In genomic region chr16:70524406-70524825, GRCh38 we compare ENCODE assay signal across 8 cellular contexts. TPM values are rescaled to one million over a fixed set of nuclear protein-coding genes. Genes with fewer than 3 reads are reported as not detected.
A peak's percentile ranks its signal among the peaks of the same experiment; 100 is the strongest.
DNase-seq lines count a peak whose midpoint lies in the region; ATAC-seq and TF ChIP-seq lines count a peak whose summit lies in the region.
"Not testable (repeated sequence)": the region's sequence is repeated elsewhere in the genome, so short reads cannot be mapped to it uniquely, and the experiment has no call there.

No MANE protein-coding gene starts in this region.

- ATAC-seq in GM18502 (IDR thresholded peaks at IDR 0.05; ENCODE audit: poor library complexity, unreplicated experiment) (peak; percentile 15), left lung (peak; percentile 20), sciatic nerve (peak; percentile 26)

- H3K9me2 ChIP-seq in Karpas-422 (replicated peaks; ENCODE audit: insufficient read depth, low read length) = not testable (repeated sequence)

- not testable (repeated sequence) for TF ChIP-seq POLR2A in vagina (IDR thresholded peaks at IDR 0.05)

- DNase-seq in Karpas-422 (peak; percentile 81), T-helper 9 cell (peak; percentile 19)
- peak; percentile 29 for DNase-seq in activated naive CD8-positive, alpha-beta T cell treated with anti-CD3 and anti-CD28 coated beads for 36 hours
- not testable (repeated sequence) for DNase-seq in epithelial cell of proximal tubule (ENCODE audit: low read depth); left lung; sciatic nerve (ENCODE audit: low spot score); vagina (ENCODE audit: extremely low spot score in 2 of 2)

- not testable (repeated sequence) for H3K9me3 Mint-ChIP-seq in activated naive CD8-positive, alpha-beta T cell treated with anti-CD3 and anti-CD28 coated beads for 36 hours

- intact Hi-C loops in left lung (cut with DNase I) = not testable (repeated sequence)
- intact Hi-C loops in sciatic nerve (cut with DNase I) (loop anchor here (10.0 kb wide), 2 partner anchors 50 to 240 kb away; no protein-coding TSS in a partner anchor), vagina (cut with DNase I) (loop anchor here (10.0 kb wide), 2 partner anchors 130 to 230 kb away; no protein-coding TSS in a partner anchor)

- peaks cover 83% of the 10 kb centered on the region for H3K79me2 ChIP-seq in Karpas-422 (ENCODE audit: low read length)

- peaks cover 34% of the 10 kb centered on the region for H3K36me3 ChIP-seq in Karpas-422 (ENCODE audit: insufficient read depth, low read length)
- H3K36me3 ChIP-seq in left lung = peaks cover 0 to 35% of the 10 kb centered on the region in 2 donors
- peaks cover 0 to 19% of the 10 kb centered on the region in 2 donors for H3K36me3 ChIP-seq in vagina

- TF ChIP-seq CTCF in epithelial cell of proximal tubule (conservative IDR thresholded peaks at IDR 0.05; ENCODE audit: low read depth, low read length); left lung (IDR thresholded peaks at IDR 0.05); vagina (IDR thresholded peaks at IDR 0.05): not testable (repeated sequence)

- peaks cover 51% of the 10 kb centered on the region for H3K36me3 Mint-ChIP-seq in activated naive CD8-positive, alpha-beta T cell treated with anti-CD3 and anti-CD28 coated beads for 36 hours

- H3K4me1 Mint-ChIP-seq in activated naive CD8-positive, alpha-beta T cell treated with anti-CD3 and anti-CD28 coated beads for 36 hours = peaks cover 49% of the 10 kb centered on the region

- not testable (repeated sequence) for H3K27me3 ChIP-seq in Karpas-422 (ENCODE audit: low read length); left lung; vagina

- peak overlapping the region; percentile 80 for H3K4me2 ChIP-seq in Karpas-422 (ENCODE audit: low read depth, low read length, poor library complexity, severe bottlenecking)

- H3K4me1 ChIP-seq in Karpas-422 (ENCODE audit: low read length) = peaks cover 44% of the 10 kb centered on the region
- peaks cover 18 to 71% of the 10 kb centered on the region in 2 donors for H3K4me1 ChIP-seq in left lung
- H3K4me1 ChIP-seq in vagina = peaks cover 61% of the 10 kb centered on the region

- H3K4me3 ChIP-seq in Karpas-422 (ENCODE audit: low read length) (peak overlapping the region; percentile 95), epithelial cell of proximal tubule (ENCODE audit: low read depth, low read length) (peak overlapping the region; percentile 79), left lung (peak overlapping the region; percentile 72 to 87), vagina (peak overlapping the region; percentile 77 to 89)

- H2AFZ ChIP-seq in Karpas-422 (ENCODE audit: low read length) = not testable (repeated sequence)

- H4K20me1 ChIP-seq in Karpas-422 (ENCODE audit: insufficient read depth, low read depth, low read length) = peaks cover 27% of the 10 kb centered on the region

- peak overlapping the region; percentile 94 for H3K4me3 Mint-ChIP-seq in activated naive CD8-positive, alpha-beta T cell treated with anti-CD3 and anti-CD28 coated beads for 36 hours

- H3K27ac Mint-ChIP-seq in activated naive CD8-positive, alpha-beta T cell treated with anti-CD3 and anti-CD28 coated beads for 36 hours = peak overlapping the region; percentile 98

- not testable (repeated sequence) for H3K9me3 ChIP-seq in Karpas-422 (ENCODE audit: low read length); left lung; vagina

- peak overlapping the region; percentile 96 for H3K9ac ChIP-seq in Karpas-422 (ENCODE audit: low read length)

- H3K27me3 Mint-ChIP-seq in activated naive CD8-positive, alpha-beta T cell treated with anti-CD3 and anti-CD28 coated beads for 36 hours = not testable (repeated sequence)

- peak overlapping the region; percentile 87 for H3K27ac ChIP-seq in Karpas-422 (ENCODE audit: low read length)
- H3K27ac ChIP-seq in left lung = peak overlapping the region; percentile 77 to 85
- H3K27ac ChIP-seq in vagina = peak overlapping the region; percentile 82

RNA-seq across cellular contexts. Expression of gene SF3B3, which starts 0.8 kb away (rescaled TPM):
- total RNA-seq in Karpas-422 (2014; rRNA removed; shearing (Covaris generic); ENCODE audit: low replicate concordance) = 126 and 187 TPM in 2 replicates
- 100 to 1,000 TPM; 545 to 550 TPM for total RNA-seq in activated naive CD8-positive, alpha-beta T cell treated with anti-CD3 and anti-CD28 coated beads for 36 hours
- total RNA-seq in epithelial cell of proximal tubule (65.9 and 168 TPM in 2 replicates), left lung (100 to 1,000 TPM; 210 to 255 TPM), sciatic nerve (207 TPM), vagina (91.3 TPM)

RNA-seq across cellular contexts. Expression of gene COG4, which starts 1.1 kb away (rescaled TPM):
- 24.7 and 47.0 TPM in 2 replicates for total RNA-seq in Karpas-422 (2014; rRNA removed; shearing (Covaris generic); ENCODE audit: low replicate concordance)
- total RNA-seq in activated naive CD8-positive, alpha-beta T cell treated with anti-CD3 and anti-CD28 coated beads for 36 hours = 10 to 100 TPM; 45.5 TPM
- total RNA-seq in epithelial cell of proximal tubule (49.5 and 57.6 TPM in 2 replicates), left lung (10 to 100 TPM; 58.5 to 66.7 TPM), sciatic nerve (51.0 TPM), vagina (39.3 TPM)
